Comparison of ENCODE assay signal across 9 cellular contexts in genomic region chr5:168089201-168089887, GRCh38.
"Had no signal": no experiment of that assay in that cellular context is flagged by ENCODE, and none has a peak within 500 bp of the region (broad histone marks: within the 10 kb centered on the region; RNA-seq: fewer than 3 reads in every experiment).

No MANE protein-coding gene starts in this region.

- DNase-seq: GM23248, GOT3, H9, HCEC 1CT, HFFc6, KG1 had no signal

- FAIRE-seq: H54, HepG2 had no signal

- ATAC-seq: HepG2 had no signal

- H3K4me3 ChIP-seq: GM23248 had no signal

- H2AFZ ChIP-seq: GM23248 had no signal

- H3K9ac ChIP-seq: GM23248 had no signal

- H3K27ac ChIP-seq: GM23248, HL-60 had no signal
